In genomic region chrX:84123585-84123984, GRCh38 we compare ENCODE assay signal across 32 cellular contexts.
"Had no signal": no experiment of that assay in that cellular context is flagged by ENCODE, and none has a peak within 500 bp of the region (broad histone marks: within the 10 kb centered on the region; RNA-seq: fewer than 3 reads in every experiment).

No MANE protein-coding gene starts in this region.

- H3K4me1 ChIP-seq: Peyer's patch had no signal

- DNase-seq: activated B cell treated with CpG ODN at 0.5 μM for 24 hours; activated CD4-positive, alpha-beta memory T cell treated with anti-CD3 and anti-CD28 coated beads for 36 hours; activated CD4-positive, alpha-beta T cell treated with anti-CD3 and anti-CD28 coated beads for 4 hours; activated CD4-positive, alpha-beta T cell treated with anti-CD3 and anti-CD28 coated beads, Interleukin-2, amount 50 U/mL, for 1 hour; activated CD4-positive, CD25-positive, alpha-beta regulatory T cell treated with anti-CD3 and anti-CD28 coated beads, Interleukin-2, amount 50 U/mL, for 72 hours; activated CD8-positive, alpha-beta memory T cell treated with anti-CD3 and anti-CD28 coated beads, Interleukin-2, amount 50 U/mL, for 4 hours; activated effector memory CD4-positive, alpha-beta T cell treated with Interleukin-2 at 50 U/mL for 16 hours; activated naive CD4-positive, alpha-beta T cell treated with anti-CD3 and anti-CD28 coated beads, Interleukin-2, amount 10 ng/mL, durations not matched to agents 7 days and 5 days; activated naive CD8-positive, alpha-beta T cell treated with anti-CD3 and anti-CD28 coated beads, Interleukin-2, amount 50 U/mL, for 24 hours; activated T-cell treated with anti-CD3 and anti-CD28 coated beads for 4 hours; activated T-cell treated with anti-CD3 and anti-CD28 coated beads, Interleukin-2, amount 50 U/mL, for 4 hours; aorta; brain microvascular endothelial cell; Kasumi-1; KBM-7; MG63; NCI-H1048; NCI-H1105 treated with DMSO at 0.1 percent for 48 hours; NCI-H1436; NCI-H1694; NCI-H1930; NCI-H345; NCI-H524 treated with DMSO at 0.1 percent for 48 hours; PC-3; Peyer's patch; Right ventricle myocardium superior; RPMI8226; SW 1271; T-helper 1 cell; T-helper 2 cell; T-helper 9 cell had no signal

- H3K4me3 ChIP-seq: MG63, Peyer's patch had no signal

- H3K9me3 ChIP-seq: MG63, Peyer's patch had no signal

- H3K27me3 ChIP-seq: brain microvascular endothelial cell, MG63, Peyer's patch had no signal

- H3K27ac ChIP-seq: brain microvascular endothelial cell, Peyer's patch, VCaP had no signal

- H3K36me3 ChIP-seq: brain microvascular endothelial cell, MG63, Peyer's patch had no signal
